15 cellular contexts compared by ENCODE assay signal in the genomic region with DNA sequence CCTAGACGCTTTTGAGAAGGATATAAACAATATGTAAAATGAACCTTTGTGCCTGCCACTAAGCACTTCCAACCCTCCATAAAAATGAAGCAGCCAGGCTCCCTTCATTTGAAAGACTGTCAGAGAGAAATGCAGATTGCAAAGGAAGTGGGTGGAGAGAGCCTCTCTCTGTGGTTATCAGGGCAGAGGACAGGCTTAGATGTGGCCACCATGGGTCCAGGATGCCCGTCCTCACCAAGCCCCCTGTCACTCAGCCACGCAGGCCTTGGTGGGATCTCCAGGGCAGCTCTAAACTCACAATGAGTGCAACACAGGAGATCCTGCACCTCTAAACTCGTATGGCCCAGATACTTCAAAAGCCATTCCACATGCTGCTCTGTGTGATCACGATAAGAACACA. TPM values are rescaled to one million over a fixed set of nuclear protein-coding genes. Genes with fewer than 3 reads are reported as not detected.
DNase-seq lines count a peak whose midpoint lies in the region; ATAC-seq and TF ChIP-seq lines count a peak whose summit lies in the region.
"Had no signal": no experiment of that assay in that cellular context is flagged by ENCODE, and none has a peak within 500 bp of the region (broad histone marks: within the 10 kb centered on the region; RNA-seq: fewer than 3 reads in every experiment).

No MANE protein-coding gene starts in this region.

- DNase-seq in DND-41 (peak; percentile 36), endothelial cell (ENCODE audit: low spot score) (no peak), neuronal stem cell (ENCODE audit: low spot score) (no peak), gastrocnemius medialis (no peak), NCI-H446 treated with DMSO at 0.1 percent for 48 hours (lab: John Stamatoyannopoulos, UW) (no peak)
- DNase-seq: BE2C; CD8-positive, alpha-beta memory T cell; HCEC 1CT; HFFc6 had no signal

- no peak overlapping the region for H4K91ac ChIP-seq in neuronal stem cell (ENCODE audit: low read depth, low read length, poor library complexity)

- WGBS in neuronal stem cell (ENCODE audit: extremely low coverage in 2 of 2, insufficient read length in 2 of 2, insufficient replicate concordance in 1 of 2), 2 donors = no CpG with 5 or more reads among the region's 5 CpGs

- no peak overlapping the region for H2BK5ac ChIP-seq in neuronal stem cell (ENCODE audit: low read length)

- no peak overlapping the region for H4K8ac ChIP-seq in neuronal stem cell (ENCODE audit: low read depth, low read length)

- H2BK15ac ChIP-seq in neuronal stem cell (ENCODE audit: low read length) = no peak overlapping the region

- no peak overlapping the region for H3K23ac ChIP-seq in neuronal stem cell (ENCODE audit: low read depth, low read length, poor library complexity)

- TF ChIP-seq CTCF in DND-41 (IDR thresholded peaks at IDR 0.05; ENCODE audit: borderline replicate concordance, extremely low read depth, low read length, poor library complexity, severe bottlenecking) (no peak), VCaP (conservative IDR thresholded peaks at IDR 0.05) (no peak), endothelial cell (IDR thresholded peaks at IDR 0.05; ENCODE audit: unreplicated experiment) (no peak), gastrocnemius medialis (IDR thresholded peaks at IDR 0.05 in 4 of 5, conservative IDR thresholded peaks at IDR 0.05 in 1 of 5) (no peak)

- H2AFZ ChIP-seq in DND-41 (ENCODE audit: low read depth, low read length) = no peak overlapping the region
- H2AFZ ChIP-seq in neuronal stem cell (ENCODE audit: low read length) = no peak overlapping the region

- no peak overlapping the region for H3K4ac ChIP-seq in neuronal stem cell (ENCODE audit: low read length)

- ATAC-seq in DND-41 (ENCODE audit: insufficient read depth, low read depth) = peak; percentile 80
- no peak for ATAC-seq in gastrocnemius medialis
- ATAC-seq: A549 had no signal

- no peaks in the 10 kb centered on the region for H4K20me1 ChIP-seq in BLaER1 treated with 17β-estradiol and CSF1 and Interleukin-3, amounts not matched to agents 10 nM and 100 nM
- no peaks in the 10 kb centered on the region for H4K20me1 ChIP-seq in DND-41 (ENCODE audit: insufficient read depth, low read length)

- peaks cover 4% of the 10 kb centered on the region for H3K27me3 Mint-ChIP-seq in endothelial cell (ENCODE audit: unreplicated experiment)

- in situ Hi-C loops in gastrocnemius medialis (cut with MboI; ENCODE audit: low sequenced_read_pairs in 4 of 4) = loop anchor here in 3 of 4 donors (25.0 kb wide), 2 partner anchors 158 to 358 kb away; partner anchors contain the start of gene FAM3B (in 1 of the 3)

- no peak overlapping the region for H2BK120ac ChIP-seq in neuronal stem cell (ENCODE audit: low read depth, low read length)

- H3K18ac ChIP-seq in neuronal stem cell (ENCODE audit: low read length) = no peak overlapping the region

- no peaks in the 10 kb centered on the region for H3K79me1 ChIP-seq in neuronal stem cell (ENCODE audit: low read depth, low read length)

- no peaks in the 10 kb centered on the region for H3K27me3 ChIP-seq in BLaER1 treated with 17β-estradiol and CSF1 and Interleukin-3, amounts not matched to agents 10 nM and 100 nM
- H3K27me3 ChIP-seq in DND-41 (ENCODE audit: insufficient read depth, low read length, poor library complexity) = peaks cover 4% of the 10 kb centered on the region
- no peaks in the 10 kb centered on the region for H3K27me3 ChIP-seq in neuronal stem cell (ENCODE audit: control insufficient read depth in 3 of 3, insufficient read depth in 3 of 3, low read depth in 1 of 3, low read length in 3 of 3)
- peaks cover 0 to 19% (median 11%) of the 10 kb centered on the region in 3 donors for H3K27me3 ChIP-seq in gastrocnemius medialis
- H3K27me3 ChIP-seq: BE2C had no signal

- TF ChIP-seq POLR2A in gastrocnemius medialis (IDR thresholded peaks at IDR 0.05) = no peak

- H3K9me3 ChIP-seq in BLaER1 treated with 17β-estradiol and CSF1 and Interleukin-3, amounts not matched to agents 10 nM and 100 nM (replicated peaks in 1 of 11) = peaks cover 0 to 3% (median 0%) of the 10 kb centered on the region in 11 experiments; a peak in 2 of 22 replicates
- no peaks in the 10 kb centered on the region for H3K9me3 ChIP-seq in DND-41 (ENCODE audit: insufficient read depth, low read length, severe bottlenecking)
- H3K9me3 ChIP-seq in neuronal stem cell (replicated peaks in 1 of 2; ENCODE audit: control insufficient read depth in 2 of 2, insufficient read depth in 1 of 2, low read depth in 1 of 2, low read length in 2 of 2) = no peaks in the 10 kb centered on the region
- no peaks in the 10 kb centered on the region for H3K9me3 ChIP-seq in gastrocnemius medialis
- H3K9me3 ChIP-seq: A549 had no signal

- peak overlapping the region; percentile 4 for H3K4me3 Mint-ChIP-seq in endothelial cell (ENCODE audit: unreplicated experiment)
- H3K4me3 Mint-ChIP-seq: CD8-positive, alpha-beta memory T cell; HFFc6 had no signal

- no peak overlapping the region for H2AK5ac ChIP-seq in neuronal stem cell (ENCODE audit: low read depth, low read length)

- H3K4me1 ChIP-seq in BLaER1 treated with 17β-estradiol and CSF1 and Interleukin-3, amounts not matched to agents 10 nM and 100 nM = peaks cover 9 to 51% (median 41%) of the 10 kb centered on the region in 10 experiments
- H3K4me1 ChIP-seq in DND-41 (ENCODE audit: insufficient read depth, low read length) (peaks cover 7% of the 10 kb centered on the region; the same call in 1 of the 2 replicates), neuronal stem cell (ENCODE audit: control insufficient read depth in 2 of 2, insufficient read depth in 1 of 2, low read depth in 1 of 2, low read length in 2 of 2) (peaks cover 0 to 1% of the 10 kb centered on the region in 2 donors), gastrocnemius medialis (no peaks in the 10 kb centered on the region)
- H3K4me1 ChIP-seq: A549, BE2C had no signal

- H3K4me2 ChIP-seq in BLaER1 treated with 17β-estradiol and CSF1 and Interleukin-3, amounts not matched to agents 10 nM and 100 nM = peak overlapping the region; percentile 5 to 51 (median 38); a peak in 16 of 22 replicates
- H3K4me2 ChIP-seq in DND-41 (ENCODE audit: insufficient read depth, low read length) (no peak overlapping the region), neuronal stem cell (ENCODE audit: insufficient read depth, low read length, poor library complexity, severe bottlenecking) (no peak overlapping the region)
- H3K4me2 ChIP-seq: A549 had no signal

- peaks cover 51% of the 10 kb centered on the region for H3K36me3 Mint-ChIP-seq in endothelial cell (ENCODE audit: low read depth, unreplicated experiment)
- H3K36me3 Mint-ChIP-seq: CD8-positive, alpha-beta memory T cell had no signal

- no peaks in the 10 kb centered on the region for H3K9me3 Mint-ChIP-seq in endothelial cell (ENCODE audit: unreplicated experiment)
- H3K9me3 Mint-ChIP-seq: CD8-positive, alpha-beta memory T cell; HFFc6 had no signal

- no peaks in the 10 kb centered on the region for H3K79me2 ChIP-seq in DND-41 (ENCODE audit: insufficient read depth, low read length)

- no peaks in the 10 kb centered on the region for H3K36me3 ChIP-seq in BLaER1 treated with 17β-estradiol and CSF1 and Interleukin-3, amounts not matched to agents 10 nM and 100 nM
- no peaks in the 10 kb centered on the region for H3K36me3 ChIP-seq in DND-41 (ENCODE audit: insufficient read depth, low read length)
- no peaks in the 10 kb centered on the region for H3K36me3 ChIP-seq in neuronal stem cell (replicated peaks in 1 of 2; ENCODE audit: control insufficient read depth in 2 of 2, insufficient read depth in 2 of 2, low read length in 2 of 2)
- no peaks in the 10 kb centered on the region for H3K36me3 ChIP-seq in gastrocnemius medialis
- H3K36me3 ChIP-seq: BE2C had no signal

- no peak overlapping the region for H2BK12ac ChIP-seq in neuronal stem cell (ENCODE audit: low read length)

- H3K14ac ChIP-seq in neuronal stem cell (ENCODE audit: low read length) = no peak overlapping the region

- H3K27ac ChIP-seq in BLaER1 treated with 17β-estradiol and CSF1 and Interleukin-3, amounts not matched to agents 10 nM and 100 nM = no peak overlapping the region
- H3K27ac ChIP-seq in DND-41 (ENCODE audit: low read length) = no peak overlapping the region
- H3K27ac ChIP-seq in VCaP = peak overlapping the region; percentile 35; the same call in 1 of the 2 replicates
- H3K27ac ChIP-seq in neuronal stem cell (replicated peaks; ENCODE audit: low read length) = no peak overlapping the region
- no peak overlapping the region for H3K27ac ChIP-seq in gastrocnemius medialis
- H3K27ac ChIP-seq: A549, HL-60 had no signal

- H3K27ac Mint-ChIP-seq in endothelial cell (ENCODE audit: unreplicated experiment) = no peak overlapping the region
- H3K27ac Mint-ChIP-seq: CD8-positive, alpha-beta memory T cell; HFFc6 had no signal

- no peaks in the 10 kb centered on the region for H3K4me1 Mint-ChIP-seq in endothelial cell (ENCODE audit: unreplicated experiment)

- no peak overlapping the region for H3K9ac ChIP-seq in BLaER1 treated with 17β-estradiol and CSF1 and Interleukin-3, amounts not matched to agents 10 nM and 100 nM
- H3K9ac ChIP-seq in DND-41 (ENCODE audit: low read depth, low read length) (no peak overlapping the region), neuronal stem cell (ENCODE audit: low read depth, low read length, poor library complexity) (no peak overlapping the region)

- no peak overlapping the region for H3K4me3 ChIP-seq in BLaER1 treated with 17β-estradiol and CSF1 and Interleukin-3, amounts not matched to agents 10 nM and 100 nM
- H3K4me3 ChIP-seq in DND-41 (ENCODE audit: low read depth in 1 of 2, low read length in 2 of 2) (no peak overlapping the region), neuronal stem cell (ENCODE audit: low read length in 2 of 2) (no peak overlapping the region), gastrocnemius medialis (no peak overlapping the region)
- H3K4me3 ChIP-seq: A549 had no signal

- intact Hi-C loops in gastrocnemius medialis (cut with DNase I; ENCODE audit: low total_unique reads) = no loop called here

RNA-seq across cellular contexts. Expression of gene TMPRSS2, which starts 37.9 kb away (rescaled TPM):
- total RNA-seq in endothelial cell (ENCODE audit: unreplicated experiment) = 46.3 TPM
- polyA plus RNA-seq in neuronal stem cell (2013, experiment 1 of 2) = 0.07 TPM
- 0.07 TPM for polyA plus RNA-seq in neuronal stem cell (2013, experiment 2 of 2)
- 1 to 10 TPM in 1 of 4 donors, under 1 TPM in 1, not detected in 2; 0.09 to 1.2 TPM for total RNA-seq in gastrocnemius medialis
- total RNA-seq: CD8-positive, alpha-beta memory T cell; G401; HFFc6 had no signal
- polyA plus RNA-seq: A549; AG04450; CD8-positive, alpha-beta memory T cell had no signal

RNA-seq across cellular contexts. Expression of gene MX1, which starts 44.0 kb away (rescaled TPM):
- total RNA-seq in endothelial cell (ENCODE audit: unreplicated experiment) (4.5 TPM), gastrocnemius medialis (1 to 10 TPM; 2.5 to 10.0 (median 5.7) TPM)
- 0.91 TPM for polyA plus RNA-seq in neuronal stem cell (2013, experiment 1 of 2)
- 0.75 TPM for polyA plus RNA-seq in neuronal stem cell (2013, experiment 2 of 2)
- total RNA-seq: G401 had no signal

Comparison
In these comparisons a context has a peak if more than half of its experiments do, and no peak if none do; other contexts are left out.
1. H3K4me2 ChIP-seq: peak in BLaER1 treated with 17β-estradiol and CSF1 and Interleukin-3, amounts not matched to agents 10 nM and 100 nM (11 of 11); none in DND-41 (single experiment) and neuronal stem cell (single experiment).
2. RNA of gene TMPRSS2, which starts 37.9 kb away (total RNA-seq): 46.3 TPM in endothelial cell (single experiment); 0.09 to 1.2 TPM in gastrocnemius medialis; every median in the first group is over 10 times any median in the second.